19 cellular contexts compared by ENCODE assay signal in the genomic region with DNA sequence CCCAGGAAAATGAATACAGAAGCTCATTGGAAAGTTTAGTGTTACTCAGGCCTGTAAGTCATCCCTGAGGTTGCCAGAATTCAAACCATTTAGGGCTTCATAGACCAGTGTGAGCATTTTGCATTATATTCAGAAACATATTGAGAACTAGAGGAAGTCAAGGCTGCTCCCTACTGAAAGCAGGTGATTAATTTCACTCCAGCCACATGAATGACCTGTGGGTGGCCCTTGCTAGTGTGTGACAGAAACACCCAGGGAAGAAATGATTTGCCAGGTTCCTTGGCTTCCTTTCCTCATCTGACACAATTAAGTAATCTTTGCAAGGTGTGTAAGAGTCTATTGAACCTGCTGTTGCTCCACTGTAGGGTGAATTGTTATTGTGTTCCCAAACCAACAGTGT.
DNase-seq lines count a peak whose midpoint lies in the region; ATAC-seq lines count a peak whose summit lies in the region.
"Had no signal": no experiment of that assay in that cellular context is flagged by ENCODE, and none has a peak within 500 bp of the region (broad histone marks: within the 10 kb centered on the region; RNA-seq: fewer than 3 reads in every experiment).

No MANE protein-coding gene starts in this region.

- no peak overlapping the region for H3K27ac Mint-ChIP-seq in activated CD4-positive, alpha-beta T cell treated with anti-CD3 and anti-CD28 coated beads for 36 hours
- H3K27ac Mint-ChIP-seq: activated naive CD8-positive, alpha-beta T cell; CD8-positive, alpha-beta T cell had no signal

- peak; percentile 17 for DNase-seq in activated CD4-positive, alpha-beta T cell treated with anti-CD3 and anti-CD28 coated beads for 36 hours
- DNase-seq in activated CD4-positive, alpha-beta T cell treated with anti-CD3 and anti-CD28 coated beads for 1 hour: no peak
- no peak for DNase-seq in stimulated activated naive CD8-positive, alpha-beta T cell treated with anti-CD3 and anti-CD28 coated beads, Interleukin-15, Interleukin-2, amounts not matched to agents 100 U/mL and 50 U/mL, for 24 hours
- DNase-seq in COR-L47 (lab: John Stamatoyannopoulos, UW): no peak
- DNase-seq in NCI-H1092 (lab: John Stamatoyannopoulos, UW): no peak
- no peak for DNase-seq in T-helper 1 cell
- DNase-seq: 8988T; activated CD8-positive, alpha-beta memory T cell treated with anti-CD3 and anti-CD28 coated beads for 24 hours; caudate nucleus; CD8-positive, alpha-beta T cell; foreskin melanocyte; KBM-7; mesenchymal stem cell; NCI-H146; NCI-H69; T-helper 9 cell had no signal

- H3K36me3 Mint-ChIP-seq in activated CD4-positive, alpha-beta T cell treated with anti-CD3 and anti-CD28 coated beads for 36 hours (ENCODE audit: low read depth): no peaks in the 10 kb centered on the region
- H3K36me3 Mint-ChIP-seq: activated naive CD8-positive, alpha-beta T cell; CD8-positive, alpha-beta T cell had no signal

- no peaks in the 10 kb centered on the region for H3K4me1 Mint-ChIP-seq in activated CD4-positive, alpha-beta T cell treated with anti-CD3 and anti-CD28 coated beads for 36 hours

- H3K4me3 Mint-ChIP-seq in activated CD4-positive, alpha-beta T cell treated with anti-CD3 and anti-CD28 coated beads for 36 hours: no peak overlapping the region
- H3K4me3 Mint-ChIP-seq: activated naive CD8-positive, alpha-beta T cell; CD8-positive, alpha-beta T cell had no signal

- intact Hi-C loops in activated CD4-positive, alpha-beta T cell treated with anti-CD3 and anti-CD28 coated beads for 36 hours (cut with DNase I, micrococcal nuclease): no loop called here

- ATAC-seq in activated CD4-positive, alpha-beta T cell treated with anti-CD3 and anti-CD28 coated beads for 36 hours: peak; percentile 72
- ATAC-seq in GM21447 (IDR thresholded peaks at IDR 0.05; ENCODE audit: unreplicated experiment) (peak; percentile 71), HG03045 (IDR thresholded peaks at IDR 0.05; ENCODE audit: unreplicated experiment) (peak; percentile 75)
- ATAC-seq in stimulated activated naive CD8-positive, alpha-beta T cell treated with anti-CD3 and anti-CD28 coated beads, Interleukin-15, Interleukin-2, amounts not matched to agents 100 U/mL and 50 U/mL, for 24 hours: peak; percentile 46
- ATAC-seq: CD8-positive, alpha-beta T cell had no signal

- H3K9me3 Mint-ChIP-seq in activated CD4-positive, alpha-beta T cell treated with anti-CD3 and anti-CD28 coated beads for 36 hours (ENCODE audit: low read depth): no peaks in the 10 kb centered on the region
- H3K9me3 Mint-ChIP-seq: CD8-positive, alpha-beta T cell had no signal

- peaks cover 17% of the 10 kb centered on the region for H3K27me3 Mint-ChIP-seq in activated CD4-positive, alpha-beta T cell treated with anti-CD3 and anti-CD28 coated beads for 36 hours

- CTCF ChIA-PET in activated CD4-positive, alpha-beta T cell treated with anti-CD3 and anti-CD28 coated beads for 36 hours (lab: Charles Lee): no interaction called here

- POLR2A ChIA-PET in activated CD4-positive, alpha-beta T cell treated with anti-CD3 and anti-CD28 coated beads for 36 hours (lab: Charles Lee): no interaction called here
